ENCODE assay signal across 2 cellular contexts in the genomic region with DNA sequence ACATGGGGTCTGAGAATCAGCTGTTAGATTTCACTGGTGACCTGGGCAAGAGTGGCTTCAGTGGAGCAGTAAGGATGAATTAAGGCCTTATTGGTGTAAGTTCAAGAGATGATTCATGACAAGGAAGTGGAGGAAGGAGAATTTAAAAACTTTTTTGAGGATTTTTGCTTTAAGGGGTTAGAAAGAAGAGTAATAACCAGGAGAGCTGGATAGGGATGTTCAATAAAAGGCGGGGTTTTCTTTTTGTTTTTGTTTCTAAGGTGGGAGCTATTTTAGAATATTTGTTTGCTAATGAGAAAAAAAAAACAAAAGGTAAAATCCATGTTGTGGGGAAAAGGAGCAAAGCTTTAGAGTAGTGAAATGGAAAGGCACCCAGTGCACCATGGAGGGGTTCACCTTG.
TF ChIP-seq lines count a peak whose summit lies in the region.

No MANE protein-coding gene starts in this region.

TF ChIP-seq in IMR-90, 13 proteins besides CTCF, POLR2A, EP300 and RAD21:
- TF ChIP-seq FOS (IDR thresholded peaks at IDR 0.05; ENCODE audit: low read depth, low read length) (no peak), CEBPB (IDR thresholded peaks at IDR 0.05; ENCODE audit: low read depth, low read length) (no peak), NFE2L2 (IDR thresholded peaks at IDR 0.05; ENCODE audit: low read depth, low read length) (no peak), MAZ (IDR thresholded peaks at IDR 0.05; ENCODE audit: borderline replicate concordance, low read depth, low read length) (no peak), CHD1 (IDR thresholded peaks at IDR 0.05; ENCODE audit: low read depth, low read length) (no peak), BHLHE40 (IDR thresholded peaks at IDR 0.05; ENCODE audit: low read depth, low read length) (no peak), RFX5 (IDR thresholded peaks at IDR 0.05; ENCODE audit: low read depth, low read length) (no peak), MAFK (IDR thresholded peaks at IDR 0.05; ENCODE audit: low read depth, low read length) (no peak), MXI1 (IDR thresholded peaks at IDR 0.05; ENCODE audit: borderline replicate concordance, low read depth, low read length) (no peak), SMC3 (IDR thresholded peaks at IDR 0.05; ENCODE audit: low read depth, low read length) (no peak), RCOR1 (IDR thresholded peaks at IDR 0.05; ENCODE audit: insufficient replicate concordance, low read length) (no peak)
- TF ChIP-seq, protein P1, sequence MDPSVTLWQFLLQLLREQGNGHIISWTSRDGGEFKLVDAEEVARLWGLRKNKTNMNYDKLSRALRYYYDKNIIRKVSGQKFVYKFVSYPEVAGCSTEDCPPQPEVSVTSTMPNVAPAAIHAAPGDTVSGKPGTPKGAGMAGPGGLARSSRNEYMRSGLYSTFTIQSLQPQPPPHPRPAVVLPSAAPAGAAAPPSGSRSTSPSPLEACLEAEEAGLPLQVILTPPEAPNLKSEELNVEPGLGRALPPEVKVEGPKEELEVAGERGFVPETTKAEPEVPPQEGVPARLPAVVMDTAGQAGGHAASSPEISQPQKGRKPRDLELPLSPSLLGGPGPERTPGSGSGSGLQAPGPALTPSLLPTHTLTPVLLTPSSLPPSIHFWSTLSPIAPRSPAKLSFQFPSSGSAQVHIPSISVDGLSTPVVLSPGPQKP (IDR thresholded peaks at IDR 0.05; ENCODE audit: borderline replicate concordance, low read depth, low read length), result no peak
- TF ChIP-seq, protein P2, sequence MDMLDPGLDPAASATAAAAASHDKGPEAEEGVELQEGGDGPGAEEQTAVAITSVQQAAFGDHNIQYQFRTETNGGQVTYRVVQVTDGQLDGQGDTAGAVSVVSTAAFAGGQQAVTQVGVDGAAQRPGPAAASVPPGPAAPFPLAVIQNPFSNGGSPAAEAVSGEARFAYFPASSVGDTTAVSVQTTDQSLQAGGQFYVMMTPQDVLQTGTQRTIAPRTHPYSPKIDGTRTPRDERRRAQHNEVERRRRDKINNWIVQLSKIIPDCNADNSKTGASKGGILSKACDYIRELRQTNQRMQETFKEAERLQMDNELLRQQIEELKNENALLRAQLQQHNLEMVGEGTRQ (IDR thresholded peaks at IDR 0.05; ENCODE audit: low read depth, low read length), result no peak

TF ChIP-seq in GM12878, 131 proteins besides CTCF, POLR2A, EP300 and RAD21:
- TF ChIP-seq, protein P3, sequence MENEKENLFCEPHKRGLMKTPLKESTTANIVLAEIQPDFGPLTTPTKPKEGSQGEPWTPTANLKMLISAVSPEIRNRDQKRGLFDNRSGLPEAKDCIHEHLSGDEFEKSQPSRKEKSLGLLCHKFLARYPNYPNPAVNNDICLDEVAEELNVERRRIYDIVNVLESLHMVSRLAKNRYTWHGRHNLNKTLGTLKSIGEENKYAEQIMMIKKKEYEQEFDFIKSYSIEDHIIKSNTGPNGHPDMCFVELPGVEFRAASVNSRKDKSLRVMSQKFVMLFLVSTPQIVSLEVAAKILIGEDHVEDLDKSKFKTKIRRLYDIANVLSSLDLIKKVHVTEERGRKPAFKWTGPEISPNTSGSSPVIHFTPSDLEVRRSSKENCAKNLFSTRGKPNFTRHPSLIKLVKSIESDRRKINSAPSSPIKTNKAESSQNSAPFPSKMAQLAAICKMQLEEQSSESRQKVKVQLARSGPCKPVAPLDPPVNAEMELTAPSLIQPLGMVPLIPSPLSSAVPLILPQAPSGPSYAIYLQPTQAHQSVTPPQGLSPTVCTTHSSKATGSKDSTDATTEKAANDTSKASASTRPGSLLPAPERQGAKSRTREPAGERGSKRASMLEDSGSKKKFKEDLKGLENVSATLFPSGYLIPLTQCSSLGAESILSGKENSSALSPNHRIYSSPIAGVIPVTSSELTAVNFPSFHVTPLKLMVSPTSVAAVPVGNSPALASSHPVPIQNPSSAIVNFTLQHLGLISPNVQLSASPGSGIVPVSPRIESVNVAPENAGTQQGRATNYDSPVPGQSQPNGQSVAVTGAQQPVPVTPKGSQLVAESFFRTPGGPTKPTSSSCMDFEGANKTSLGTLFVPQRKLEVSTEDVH (IDR thresholded peaks at IDR 0.05; ENCODE audit: low read depth, partially characterized antibody), result no peak
- TF ChIP-seq MEF2A (IDR thresholded peaks at IDR 0.05; ENCODE audit: insufficient read depth, low read depth, low read length) (no peak), NRF1 (conservative IDR thresholded peaks at IDR 0.05; ENCODE audit: low read depth, low read length) (no peak), TCF7 (IDR thresholded peaks at IDR 0.05; ENCODE audit: borderline replicate concordance) (no peak), ETV6 (conservative IDR thresholded peaks at IDR 0.05 in 1 of 2, IDR thresholded peaks at IDR 0.05 in 1 of 2; ENCODE audit: borderline replicate concordance in 1 of 2, low read depth in 1 of 2) (no peak), RELA (IDR thresholded peaks at IDR 0.05; ENCODE audit: borderline replicate concordance, partially characterized antibody) (no peak), MYC (IDR thresholded peaks at IDR 0.05; ENCODE audit: insufficient read depth, insufficient read length, insufficient replicate concordance, low read length, severe bottlenecking) (no peak), ZBED1 (IDR thresholded peaks at IDR 0.05; ENCODE audit: borderline replicate concordance) (no peak), SIX5 (IDR thresholded peaks at IDR 0.05; ENCODE audit: low read depth, low read length, severe bottlenecking) (no peak)
- TF ChIP-seq, protein P4, sequence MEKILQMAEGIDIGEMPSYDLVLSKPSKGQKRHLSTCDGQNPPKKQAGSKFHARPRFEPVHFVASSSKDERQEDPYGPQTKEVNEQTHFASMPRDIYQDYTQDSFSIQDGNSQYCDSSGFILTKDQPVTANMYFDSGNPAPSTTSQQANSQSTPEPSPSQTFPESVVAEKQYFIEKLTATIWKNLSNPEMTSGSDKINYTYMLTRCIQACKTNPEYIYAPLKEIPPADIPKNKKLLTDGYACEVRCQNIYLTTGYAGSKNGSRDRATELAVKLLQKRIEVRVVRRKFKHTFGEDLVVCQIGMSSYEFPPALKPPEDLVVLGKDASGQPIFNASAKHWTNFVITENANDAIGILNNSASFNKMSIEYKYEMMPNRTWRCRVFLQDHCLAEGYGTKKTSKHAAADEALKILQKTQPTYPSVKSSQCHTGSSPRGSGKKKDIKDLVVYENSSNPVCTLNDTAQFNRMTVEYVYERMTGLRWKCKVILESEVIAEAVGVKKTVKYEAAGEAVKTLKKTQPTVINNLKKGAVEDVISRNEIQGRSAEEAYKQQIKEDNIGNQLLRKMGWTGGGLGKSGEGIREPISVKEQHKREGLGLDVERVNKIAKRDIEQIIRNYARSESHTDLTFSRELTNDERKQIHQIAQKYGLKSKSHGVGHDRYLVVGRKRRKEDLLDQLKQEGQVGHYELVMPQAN (conservative IDR thresholded peaks at IDR 0.05), result no peak
- TF ChIP-seq, protein P5, sequence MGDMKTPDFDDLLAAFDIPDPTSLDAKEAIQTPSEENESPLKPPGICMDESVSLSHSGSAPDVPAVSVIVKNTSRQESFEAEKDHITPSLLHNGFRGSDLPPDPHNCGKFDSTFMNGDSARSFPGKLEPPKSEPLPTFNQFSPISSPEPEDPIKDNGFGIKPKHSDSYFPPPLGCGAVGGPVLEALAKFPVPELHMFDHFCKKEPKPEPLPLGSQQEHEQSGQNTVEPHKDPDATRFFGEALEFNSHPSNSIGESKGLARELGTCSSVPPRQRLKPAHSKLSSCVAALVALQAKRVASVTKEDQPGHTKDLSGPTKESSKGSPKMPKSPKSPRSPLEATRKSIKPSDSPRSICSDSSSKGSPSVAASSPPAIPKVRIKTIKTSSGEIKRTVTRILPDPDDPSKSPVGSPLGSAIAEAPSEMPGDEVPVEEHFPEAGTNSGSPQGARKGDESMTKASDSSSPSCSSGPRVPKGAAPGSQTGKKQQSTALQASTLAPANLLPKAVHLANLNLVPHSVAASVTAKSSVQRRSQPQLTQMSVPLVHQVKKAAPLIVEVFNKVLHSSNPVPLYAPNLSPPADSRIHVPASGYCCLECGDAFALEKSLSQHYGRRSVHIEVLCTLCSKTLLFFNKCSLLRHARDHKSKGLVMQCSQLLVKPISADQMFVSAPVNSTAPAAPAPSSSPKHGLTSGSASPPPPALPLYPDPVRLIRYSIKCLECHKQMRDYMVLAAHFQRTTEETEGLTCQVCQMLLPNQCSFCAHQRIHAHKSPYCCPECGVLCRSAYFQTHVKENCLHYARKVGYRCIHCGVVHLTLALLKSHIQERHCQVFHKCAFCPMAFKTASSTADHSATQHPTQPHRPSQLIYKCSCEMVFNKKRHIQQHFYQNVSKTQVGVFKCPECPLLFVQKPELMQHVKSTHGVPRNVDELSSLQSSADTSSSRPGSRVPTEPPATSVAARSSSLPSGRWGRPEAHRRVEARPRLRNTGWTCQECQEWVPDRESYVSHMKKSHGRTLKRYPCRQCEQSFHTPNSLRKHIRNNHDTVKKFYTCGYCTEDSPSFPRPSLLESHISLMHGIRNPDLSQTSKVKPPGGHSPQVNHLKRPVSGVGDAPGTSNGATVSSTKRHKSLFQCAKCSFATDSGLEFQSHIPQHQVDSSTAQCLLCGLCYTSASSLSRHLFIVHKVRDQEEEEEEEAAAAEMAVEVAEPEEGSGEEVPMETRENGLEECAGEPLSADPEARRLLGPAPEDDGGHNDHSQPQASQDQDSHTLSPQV (IDR thresholded peaks at IDR 0.05), result no peak
- TF ChIP-seq, protein P6, sequence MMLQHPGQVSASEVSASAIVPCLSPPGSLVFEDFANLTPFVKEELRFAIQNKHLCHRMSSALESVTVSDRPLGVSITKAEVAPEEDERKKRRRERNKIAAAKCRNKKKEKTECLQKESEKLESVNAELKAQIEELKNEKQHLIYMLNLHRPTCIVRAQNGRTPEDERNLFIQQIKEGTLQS (IDR thresholded peaks at IDR 0.05; ENCODE audit: borderline replicate concordance, extremely low read depth, low read depth, low read length), result no peak
- TF ChIP-seq, protein P7, sequence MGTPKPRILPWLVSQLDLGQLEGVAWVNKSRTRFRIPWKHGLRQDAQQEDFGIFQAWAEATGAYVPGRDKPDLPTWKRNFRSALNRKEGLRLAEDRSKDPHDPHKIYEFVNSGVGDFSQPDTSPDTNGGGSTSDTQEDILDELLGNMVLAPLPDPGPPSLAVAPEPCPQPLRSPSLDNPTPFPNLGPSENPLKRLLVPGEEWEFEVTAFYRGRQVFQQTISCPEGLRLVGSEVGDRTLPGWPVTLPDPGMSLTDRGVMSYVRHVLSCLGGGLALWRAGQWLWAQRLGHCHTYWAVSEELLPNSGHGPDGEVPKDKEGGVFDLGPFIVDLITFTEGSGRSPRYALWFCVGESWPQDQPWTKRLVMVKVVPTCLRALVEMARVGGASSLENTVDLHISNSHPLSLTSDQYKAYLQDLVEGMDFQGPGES (IDR thresholded peaks at IDR 0.05), result no peak
TF ChIP-seq in GM12878: peak in this region for 0.
